ENCODE assay signal across 27 cellular contexts in genomic region chr1:181075727-181076350, GRCh38.
"Had no signal": no experiment of that assay in that cellular context is flagged by ENCODE, and none has a peak within 500 bp of the region (broad histone marks: within the 10 kb centered on the region; RNA-seq: fewer than 3 reads in every experiment).

No MANE protein-coding gene starts in this region.

- H3K27ac Mint-ChIP-seq: activated CD8-positive, alpha-beta T cell treated with anti-CD3 and anti-CD28 coated beads, Interleukin-2, amount 10 ng/mL, durations not matched to agents 7 days and 5 days; activated naive CD4-positive, alpha-beta T cell treated with anti-CD3 and anti-CD28 coated beads, Interleukin-2, amount 50 U/mL, for 72 hours; dendritic cell treated with granulocyte-macrophage colony-stimulating factor and Interleukin-4, amounts not matched to agents 40 ng/mL and 50 ng/mL, for 4 days; memory B cell; nephron; stimulated activated naive B cell treated with anti-CD40 and anti-IgM and Interleukin-4, amounts not matched to agents 10 μg/mL and 1 μg/mL and 100 μg/mL, for 72 hours; T-helper 2 cell treated with Interferon-gamma antibody and Interleukin-4, amounts not matched to agents 5 μg/mL and 100 μg/mL, for 36 hours had no signal

- H3K4me3 Mint-ChIP-seq: activated CD8-positive, alpha-beta T cell treated with anti-CD3 and anti-CD28 coated beads, Interleukin-2, amount 10 ng/mL, durations not matched to agents 7 days and 5 days; brain; dendritic cell treated with granulocyte-macrophage colony-stimulating factor and Interleukin-4, amounts not matched to agents 40 ng/mL and 50 ng/mL, for 4 days; memory B cell; nephron; stimulated activated naive B cell treated with anti-CD40 and anti-IgM and Interleukin-4, amounts not matched to agents 10 μg/mL and 1 μg/mL and 100 μg/mL, for 72 hours; T-helper 2 cell treated with Interferon-gamma antibody and Interleukin-4, amounts not matched to agents 5 μg/mL and 100 μg/mL, for 36 hours had no signal

- DNase-seq: activated CD4-positive, alpha-beta T cell treated with anti-CD3 and anti-CD28 coated beads, Interleukin-2, amount 50 U/mL, for 1 hour; activated CD4-positive, CD25-positive, alpha-beta regulatory T cell treated with anti-CD3 and anti-CD28 coated beads, Interleukin-2, amount 50 U/mL, for 72 hours; activated CD8-positive, alpha-beta T cell treated with anti-CD3 and anti-CD28 coated beads, Interleukin-2, amount 10 ng/mL, durations not matched to agents 7 days and 5 days; activated gamma-delta T cell treated with Interleukin-2 at 50 U/mL for 16 hours; aorta; effector CD8-positive, alpha-beta T cell; head of caudate nucleus; hypothalamus; left cardiac atrium; pancreas; small intestine; stimulated activated CD4-positive, alpha-beta T cell treated with anti-CD3 and anti-CD28 coated beads, Interleukin-15, amount 100 ng/mL, for 24 hours; stimulated activated naive B cell treated with anti-CD40 and anti-IgM and Interleukin-4, amounts not matched to agents 10 μg/mL and 1 μg/mL and 100 μg/mL, for 72 hours; transverse colon; WERI-Rb-1 had no signal

- H3K36me3 ChIP-seq: pancreas, transverse colon, WERI-Rb-1 had no signal

- H3K27me3 ChIP-seq: pancreas had no signal

- FAIRE-seq: frontal cortex, islet of Langerhans, pancreas, small intestine, TTC549, urothelium cell line had no signal

- H3K9me3 ChIP-seq: pancreas, transverse colon had no signal

- H3K9me3 Mint-ChIP-seq: activated naive CD4-positive, alpha-beta T cell treated with anti-CD3 and anti-CD28 coated beads, Interleukin-2, amount 50 U/mL, for 72 hours; dendritic cell treated with granulocyte-macrophage colony-stimulating factor and Interleukin-4, amounts not matched to agents 40 ng/mL and 50 ng/mL, for 4 days; nephron; T-helper 2 cell treated with Interferon-gamma antibody and Interleukin-4, amounts not matched to agents 5 μg/mL and 100 μg/mL, for 36 hours had no signal

- H3K4me3 ChIP-seq: pancreas, transverse colon had no signal

- H3K4me1 ChIP-seq: pancreas, transverse colon had no signal

- H3K27ac ChIP-seq: pancreas, transverse colon, WERI-Rb-1 had no signal

- H3K4me1 Mint-ChIP-seq: nephron had no signal

- H3K36me3 Mint-ChIP-seq: activated naive CD4-positive, alpha-beta T cell treated with anti-CD3 and anti-CD28 coated beads, Interleukin-2, amount 50 U/mL, for 72 hours; brain had no signal

- ATAC-seq: activated CD8-positive, alpha-beta T cell treated with anti-CD3 and anti-CD28 coated beads, Interleukin-2, amount 10 ng/mL, durations not matched to agents 7 days and 5 days; activated naive CD4-positive, alpha-beta T cell treated with anti-CD3 and anti-CD28 coated beads, Interleukin-2, amount 50 U/mL, for 72 hours; esophagus mucosa; left cardiac atrium; pancreas; sciatic nerve; stimulated activated naive B cell treated with anti-CD40 and anti-IgM and Interleukin-4, amounts not matched to agents 10 μg/mL and 1 μg/mL and 100 μg/mL, for 72 hours had no signal
